ENCODE assay signal across 7 cellular contexts in genomic region chr1:55781944-55782482, GRCh38.
DNase-seq lines count a peak whose midpoint lies in the region; ATAC-seq and TF ChIP-seq lines count a peak whose summit lies in the region.

No MANE protein-coding gene starts in this region.

- TF ChIP-seq POLR2A in HCT116 (IDR thresholded peaks at IDR 0.05; ENCODE audit: borderline replicate concordance, extremely low read depth, insufficient read depth, insufficient read length) (no peak), thyroid gland (IDR thresholded peaks at IDR 0.05) (no peak)

- intact Hi-C loops in HCT116 (cut with micrococcal nuclease) (no loop called here), thyroid gland (cut with DNase I) (no loop called here)

- H4K20me1 ChIP-seq in HCT116 (ENCODE audit: insufficient read depth), result no peaks in the 10 kb centered on the region

- H3K27ac ChIP-seq in HCT116 (ENCODE audit: low read depth, low read length) (no peak overlapping the region), thyroid gland (no peak overlapping the region)

- no peaks in the 10 kb centered on the region for H3K79me2 ChIP-seq in HCT116 (ENCODE audit: insufficient read depth, low read length)

- H3K36me3 ChIP-seq in HCT116 (ENCODE audit: control insufficient read depth in 1 of 2, insufficient read depth in 2 of 2, low read length in 2 of 2) (no peaks in the 10 kb centered on the region), thyroid gland (no peaks in the 10 kb centered on the region)

- TF ChIP-seq CTCF in HCT116 (IDR thresholded peaks at IDR 0.05 in 2 of 3, conservative IDR thresholded peaks at IDR 0.05 in 1 of 3; ENCODE audit: borderline replicate concordance in 1 of 3, insufficient read depth in 1 of 3, low read depth in 2 of 3, low read length in 2 of 3) (no peak), thyroid gland (IDR thresholded peaks at IDR 0.05) (no peak)

- BruUV-seq in HCT116 (replicated peaks; lab: Mats Ljungman, UMichigan), result no TSS peak

- no peaks in the 10 kb centered on the region for H3K9me2 ChIP-seq in HCT116 (ENCODE audit: insufficient read depth)

- RAD21 ChIA-PET in HCT116 (lab: Charles Lee; ENCODE audit: low non-redundant PET in 1 of 2, low total read pairs in 2 of 2, uncharacterized antibody in 2 of 2, unreplicated experiment in 2 of 2), result no interaction called here

- peaks cover 0 to 13% of the 10 kb centered on the region in 2 experiments; a peak in 2 of 4 replicates for H3K4me1 ChIP-seq in HCT116 (ENCODE audit: control insufficient read depth in 1 of 2, insufficient read depth in 2 of 2, low read length in 2 of 2)
- H3K4me1 ChIP-seq in thyroid gland, result no peaks in the 10 kb centered on the region

- CTCF ChIA-PET in HCT116 (lab: Charles Lee), result no interaction called here

- POLR2A ChIA-PET in HCT116 (lab: Charles Lee), result no interaction called here

- WGBS in thyroid gland, 2 donors, result 58 to 66% methylated on average over 3 of the region's 3 CpGs

- no peak overlapping the region for H2AFZ ChIP-seq in HCT116 (ENCODE audit: low read depth, low read length, poor library complexity, severe bottlenecking)

- no peak overlapping the region for H3K9ac ChIP-seq in HCT116 (ENCODE audit: low read length)

- H3K27me3 ChIP-seq in HCT116 (ENCODE audit: insufficient read depth, low read length) (no peaks in the 10 kb centered on the region), thyroid gland (no peaks in the 10 kb centered on the region)

- H3K9me3 ChIP-seq in HCT116 (ENCODE audit: control insufficient read depth in 1 of 2, insufficient read depth in 1 of 2, low read depth in 1 of 2, low read length in 2 of 2) (no peaks in the 10 kb centered on the region), thyroid gland (no peaks in the 10 kb centered on the region)

- no peak overlapping the region for H3K4me3 ChIP-seq in HCT116 (replicated peaks in 1 of 2; ENCODE audit: low read depth in 1 of 2, low read length in 2 of 2)
- no peak overlapping the region for H3K4me3 ChIP-seq in thyroid gland (replicated peaks in 1 of 3)

- ATAC-seq in HCT116 (peak; percentile 55), HG03039 (IDR thresholded peaks at IDR 0.05; ENCODE audit: unreplicated experiment) (no peak)

- DNase-seq in HCT116 (ENCODE audit: low read depth, low spot score) (peak; percentile 32), RKO (ENCODE audit: low spot score) (peak; percentile 18), foreskin melanocyte (peak; percentile 8), thyroid gland (peak; percentile 14 to 18), HPDE6-E6E7 (ENCODE audit: extremely low spot score) (no peak), NCI-H82 treated with DMSO at 0.1 percent for 48 hours (lab: John Stamatoyannopoulos, UW; ENCODE audit: unreplicated experiment) (no peak)

- no peak for TF ChIP-seq RAD21 in HCT116 (IDR thresholded peaks at IDR 0.05; ENCODE audit: low read depth)

- H3K4me2 ChIP-seq in HCT116 (ENCODE audit: low read length), result peak overlapping the region; percentile 33

TF ChIP-seq in HCT116, 20 proteins besides CTCF, POLR2A, EP300 and RAD21:
- TF ChIP-seq EZH2phosphoT487 (IDR thresholded peaks at IDR 0.05; ENCODE audit: borderline replicate concordance) (no peak), SIN3A (IDR thresholded peaks at IDR 0.05; ENCODE audit: low read depth) (no peak), JUND (IDR thresholded peaks at IDR 0.05) (peak; percentile 68), TCF7L2 (IDR thresholded peaks at IDR 0.05; ENCODE audit: borderline replicate concordance, extremely low read depth, insufficient read depth, insufficient read length) (peak; percentile 51), SP1 (IDR thresholded peaks at IDR 0.05; ENCODE audit: low read depth) (peak; percentile 50), SRF (IDR thresholded peaks at IDR 0.05; ENCODE audit: low read depth) (0 out of 2 replicates have a peak, but pooled peaks have one; percentile 20), CEBPB (IDR thresholded peaks at IDR 0.05; ENCODE audit: low read depth) (no peak), CBX3 (IDR thresholded peaks at IDR 0.05; ENCODE audit: low read depth) (0 out of 2 replicates have a peak, but pooled peaks have one; percentile 34), MAX (IDR thresholded peaks at IDR 0.05) (0 out of 2 replicates have a peak, but pooled peaks have one; percentile 16), FOSL1 (IDR thresholded peaks at IDR 0.05; ENCODE audit: low read depth) (peak; percentile 64)

Comparison
In these comparisons a context has a peak if more than half of its experiments do, and no peak if none do; other contexts are left out.
1. DNase-seq: peak in HCT116 (single experiment), RKO (single experiment), foreskin melanocyte (single experiment) and thyroid gland (2 of 2); none in HPDE6-E6E7 (single experiment) and NCI-H82 treated with DMSO at 0.1 percent for 48 hours (single experiment).